Comparison of ENCODE assay signal across 1 cellular context in the genomic region with DNA sequence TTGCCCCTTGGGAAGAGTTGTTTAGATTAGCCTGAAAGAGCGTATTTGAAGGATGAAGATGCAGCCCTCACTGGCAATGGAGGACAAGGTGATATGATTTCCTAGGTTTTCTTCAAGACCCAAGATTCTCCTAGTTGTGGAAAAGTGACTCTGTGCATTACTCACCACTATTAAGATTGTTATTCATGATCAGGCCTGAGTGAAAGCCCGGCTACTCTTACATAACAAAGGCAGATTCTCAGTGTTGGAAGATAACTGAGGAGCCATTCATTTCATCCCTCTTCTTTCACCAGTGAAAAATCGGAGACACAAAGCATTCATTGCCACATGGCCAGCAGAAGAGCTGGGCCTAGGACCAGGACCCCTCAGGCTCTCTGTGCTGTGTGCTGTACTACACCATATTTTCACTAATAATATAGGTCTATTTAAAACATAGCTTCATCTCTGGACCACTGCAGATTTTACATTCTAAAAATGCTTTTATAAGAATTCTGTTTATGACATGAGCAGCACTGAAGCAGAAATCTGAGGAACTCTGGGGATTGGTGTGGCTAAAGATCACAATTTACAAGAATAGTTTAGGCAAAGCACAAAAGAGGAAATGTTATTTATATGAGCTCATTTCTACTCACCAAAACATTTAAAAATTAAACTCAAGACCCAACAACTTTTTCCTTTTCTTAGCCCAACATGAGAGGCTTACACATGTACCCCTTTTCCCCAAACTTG.
TF ChIP-seq lines count a peak whose summit lies in the region.

No MANE protein-coding gene starts in this region.

TF ChIP-seq in H1, 55 proteins besides CTCF, POLR2A, EP300 and RAD21:
- no peak for TF ChIP-seq POLR2AphosphoS5 (IDR thresholded peaks at IDR 0.05; ENCODE audit: low read depth, low read length)
- no peak for TF ChIP-seq ATF3 (IDR thresholded peaks at IDR 0.05; ENCODE audit: insufficient read depth, low read depth, low read length)
- TF ChIP-seq RFX5 (IDR thresholded peaks at IDR 0.05; ENCODE audit: borderline replicate concordance, low read depth, low read length) = no peak
- no peak for TF ChIP-seq GABPA (IDR thresholded peaks at IDR 0.05; ENCODE audit: borderline replicate concordance, insufficient read depth, low read length)
- no peak for TF ChIP-seq E2F6 (IDR thresholded peaks at IDR 0.05)
- TF ChIP-seq ATF2 (IDR thresholded peaks at IDR 0.05; ENCODE audit: low read length) = no peak
